ENCODE assay signal across 8 cellular contexts in genomic region chr22:38873469-38874411, GRCh38. TPM values are rescaled to one million over a fixed set of nuclear protein-coding genes. Genes with fewer than 3 reads are reported as not detected.
DNase-seq lines count a peak whose midpoint lies in the region; ATAC-seq, FAIRE-seq and TF ChIP-seq lines count a peak whose summit lies in the region.

No MANE protein-coding gene starts in this region.

- intact Hi-C loops in pancreas (cut with DNase I) = loop anchor here in 1 of 3 donors (10.0 kb wide), 1 partner anchor 51 kb away; no protein-coding TSS in a partner anchor

- FAIRE-seq in pancreas (lab: Jason Lieb, UNC) = no peak

- 67 to 72% methylated on average over 9 of the region's 9 CpGs for WGBS in pancreas, 2 donors

- H3K9ac ChIP-seq in HUES6 (ENCODE audit: low read length) = peak overlapping the region; percentile 80

- ATAC-seq in pancreas (no peak), GM21737 (IDR thresholded peaks at IDR 0.05; ENCODE audit: unreplicated experiment) (no peak), omental fat pad (ENCODE audit: low FRiP score) (no peak)

- TF ChIP-seq CTCF in pancreas (IDR thresholded peaks at IDR 0.05) (no peak), omental fat pad (IDR thresholded peaks at IDR 0.05) (no peak)

- DNase-seq in activated CD4-positive, alpha-beta T cell treated with anti-CD3 and anti-CD28 coated beads for 24 hours (ENCODE audit: low read depth in 2 of 2) = peak; percentile 53 to 65
- DNase-seq in ecto neural progenitor cell (ENCODE audit: low spot score) (peak; percentile 46), pancreas (no peak), omental fat pad (ENCODE audit: low spot score) (no peak), AG20443 (ENCODE audit: low spot score) (no peak)

- no peak overlapping the region for H3K27ac ChIP-seq in ACC112 (ENCODE audit: low read depth, low read length)
- H3K27ac ChIP-seq in HUES6 (ENCODE audit: low read depth, low read length) = no peak overlapping the region
- peak overlapping the region in 3 of 4 donors; percentile 89 to 93 (median 92) for H3K27ac ChIP-seq in pancreas

- H3K79me2 ChIP-seq in ACC112 (ENCODE audit: control insufficient read depth, insufficient read depth, low read length, unreplicated experiment) = peaks cover 11% of the 10 kb centered on the region

- no peaks in the 10 kb centered on the region for H3K9me3 ChIP-seq in HUES6 (ENCODE audit: control insufficient read depth, insufficient read depth, low read depth, low read length)
- H3K9me3 ChIP-seq in pancreas = no peaks in the 10 kb centered on the region

- no peak overlapping the region for H2AFZ ChIP-seq in ACC112 (ENCODE audit: low read length, unreplicated experiment)

- H3K4me1 ChIP-seq in ACC112 (ENCODE audit: control insufficient read depth, insufficient read depth, low read length, unreplicated experiment) (no peaks in the 10 kb centered on the region), HUES6 (ENCODE audit: control insufficient read depth, insufficient read depth, low read length) (peaks cover 27% of the 10 kb centered on the region), pancreas (peaks cover 0 to 16% (median 13%) of the 10 kb centered on the region in 3 donors)

- H3K27me3 ChIP-seq in ACC112 (ENCODE audit: insufficient read depth, low read length) (no peaks in the 10 kb centered on the region), HUES6 (ENCODE audit: control insufficient read depth, insufficient read depth, low read length) (peaks cover 20% of the 10 kb centered on the region; the same call in 1 of the 2 replicates), pancreas (no peaks in the 10 kb centered on the region)

- 0 out of 2 replicates have a peak, but pooled peaks cover 4% of the 10 kb centered on the region for H3K36me3 ChIP-seq in ACC112 (ENCODE audit: insufficient read depth, low read length)
- peaks cover 7% of the 10 kb centered on the region for H3K36me3 ChIP-seq in HUES6 (ENCODE audit: control insufficient read depth, insufficient read depth, low read length)
- no peaks in the 10 kb centered on the region for H3K36me3 ChIP-seq in pancreas

- peak overlapping the region; percentile 89 for H3K4me3 ChIP-seq in ACC112 (ENCODE audit: low read depth, low read length)
- H3K4me3 ChIP-seq in HUES6 (ENCODE audit: low read depth, low read length) = peak overlapping the region; percentile 92
- peak overlapping the region in 2 of 4 donors; percentile 64 to 69 for H3K4me3 ChIP-seq in pancreas

RNA-seq across cellular contexts. Expression of gene CBX6, which starts 1.7 kb away (rescaled TPM):
- total RNA-seq in pancreas (10 to 100 TPM; 22.5 to 44.6 (median 29.2) TPM), omental fat pad (10 to 100 TPM; 27.4 to 59.6 (median 34.9) TPM)
- polyA plus RNA-seq in pancreas = 10 to 100 TPM; 23.1 to 29.0 TPM

RNA-seq across cellular contexts. Expression of gene NPTXR, which starts 29.9 kb away (rescaled TPM):
- total RNA-seq in pancreas (10 to 100 TPM in 1 of 6 donors, 1 to 10 TPM in 5; 4.2 to 11.0 (median 6.0) TPM), omental fat pad (1 to 10 TPM; 2.4 to 3.8 (median 3.0) TPM)
- 1 to 10 TPM; 3.0 to 5.0 TPM for polyA plus RNA-seq in pancreas

Comparison
In these comparisons a context has a peak if more than half of its experiments do, and no peak if none do; other contexts are left out.
1. H3K27ac ChIP-seq: peak in pancreas (3 of 4); none in ACC112 (single experiment) and HUES6 (single experiment).
2. DNase-seq: peak in activated CD4-positive, alpha-beta T cell treated with anti-CD3 and anti-CD28 coated beads for 24 hours (2 of 2) and ecto neural progenitor cell (single experiment); none in pancreas (0 of 6), omental fat pad (single experiment) and AG20443 (single experiment).